Comparison of ENCODE assay signal across 30 cellular contexts in the genomic region with DNA sequence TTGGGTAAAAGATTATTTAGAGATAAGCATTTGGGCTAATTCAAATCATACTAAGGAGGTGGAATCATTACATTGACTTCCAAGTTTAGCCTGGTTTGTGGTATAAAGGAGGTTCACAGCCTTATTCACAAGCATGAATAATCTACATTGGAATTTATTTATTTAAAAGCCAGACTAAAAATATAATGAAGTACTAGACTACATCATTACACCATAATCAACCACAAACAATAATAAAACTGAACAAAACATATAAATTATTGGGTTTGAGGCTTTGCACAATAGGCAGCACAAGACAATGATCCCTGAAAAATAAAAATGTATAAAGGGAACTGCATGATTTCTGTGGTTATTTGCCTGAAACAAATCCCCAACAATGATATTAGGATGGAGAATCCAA.
DNase-seq lines count a peak whose midpoint lies in the region; ATAC-seq and TF ChIP-seq lines count a peak whose summit lies in the region.
"Had no signal": no experiment of that assay in that cellular context is flagged by ENCODE, and none has a peak within 500 bp of the region (broad histone marks: within the 10 kb centered on the region; RNA-seq: fewer than 3 reads in every experiment).

No MANE protein-coding gene starts in this region.

- no peak for TF ChIP-seq CTCF in AG09309 (IDR thresholded peaks at IDR 0.05; ENCODE audit: control insufficient read depth, insufficient read depth, low read depth, low read length, missing control alignments)
- TF ChIP-seq CTCF in mammary epithelial cell (conservative IDR thresholded peaks at IDR 0.05 in 1 of 2, IDR thresholded peaks at IDR 0.05 in 1 of 2; ENCODE audit: extremely low read depth in 1 of 2, insufficient read depth in 1 of 2, low read depth in 1 of 2, low read length in 2 of 2) = no peak
- TF ChIP-seq CTCF in tibial artery (IDR thresholded peaks at IDR 0.05) = no peak

- in situ Hi-C loops in mammary epithelial cell (cut with MboI; ENCODE audit: low sequenced_read_pairs in 2 of 2) = no loop called here

- DNase-seq in AG09309 (ENCODE audit: low read depth) (peak; percentile 41), LHCN-M2 (ENCODE audit: low read depth) (peak; percentile 61), mammary epithelial cell (peak; percentile 9), kidney glomerular epithelial cell (lab: John Stamatoyannopoulos, UW) (peak; percentile 43), HuH-7.5 (ENCODE audit: low spot score) (no peak), tibial artery (no peak)
- DNase-seq: ACHN; activated CD4-positive, alpha-beta T cell treated with anti-CD3 and anti-CD28 coated beads, Interleukin-2, amount 50 U/mL, for 1 hour; activated naive CD8-positive, alpha-beta T cell treated with anti-CD3 and anti-CD28 coated beads, Interleukin-2, amount 10 ng/mL, durations not matched to agents 7 days and 5 days; CD4-positive, alpha-beta memory T cell; DMS153; foreskin melanocyte; GF-D8; GOT3; hypothalamus; NCI-H1417; NCI-H2107; NCI-H510A treated with DMSO at 0.1 percent for 48 hours; Peyer's patch; psoas muscle; stimulated activated CD4-positive, alpha-beta T cell treated with anti-CD3 and anti-CD28 coated beads, Interleukin-1b, Interleukin-23, amount 100 ng/mL, for 48 hours; T-helper 2 cell; uterus had no signal

- dilution Hi-C loops in mammary epithelial cell (cut with HindIII; ENCODE audit: low sequenced_read_pairs) = no loop called here

- H3K4me3 ChIP-seq in AG09309 (ENCODE audit: control insufficient read depth, low read depth, low read length) (no peak overlapping the region), mammary epithelial cell (replicated peaks in 1 of 3; ENCODE audit: insufficient read depth in 1 of 3, low read depth in 2 of 3, low read length in 3 of 3) (no peak overlapping the region), tibial artery (no peak overlapping the region)
- H3K4me3 ChIP-seq: lung, Peyer's patch, psoas muscle, SK-N-MC, skin epidermis, uterus had no signal

- no peaks in the 10 kb centered on the region for H3K79me2 ChIP-seq in mammary epithelial cell (ENCODE audit: insufficient read depth, low read length)

- intact Hi-C loops in mammary epithelial cell (cut with micrococcal nuclease) (no loop called here), tibial artery (cut with DNase I; ENCODE audit: low total_unique reads) (no loop called here)

- no peak for ATAC-seq in GM19351 (IDR thresholded peaks at IDR 0.05; ENCODE audit: unreplicated experiment)
- no peak for ATAC-seq in HG02798 (IDR thresholded peaks at IDR 0.05; ENCODE audit: poor library complexity, unreplicated experiment)
- ATAC-seq: psoas muscle; stimulated activated effector memory CD8-positive, alpha-beta T cell treated with anti-CD3 and anti-CD28 coated beads, Interleukin-12 subunit alpha, Interleukin-12 subunit beta, amount 100 ng/mL, for 72 hours had no signal

- no peak overlapping the region for H3K27ac ChIP-seq in mammary epithelial cell (ENCODE audit: insufficient read depth, low read depth, low read length)
- no peak overlapping the region for H3K27ac ChIP-seq in tibial artery
- H3K27ac ChIP-seq: Peyer's patch, psoas muscle, SK-N-MC, skin epidermis, uterus, VCaP had no signal

- CTCF ChIA-PET in mammary epithelial cell (lab: Charles Lee; ENCODE audit: low non-redundant PET) = no interaction called here

- H3K9ac ChIP-seq in mammary epithelial cell (ENCODE audit: insufficient read depth, low read length) = no peak overlapping the region

- no peak overlapping the region for H2AFZ ChIP-seq in mammary epithelial cell (ENCODE audit: low read depth, low read length)

- H3K9me3 ChIP-seq in mammary epithelial cell (replicated peaks; ENCODE audit: insufficient read depth, low read length) (no peaks in the 10 kb centered on the region), tibial artery (no peaks in the 10 kb centered on the region)
- H3K9me3 ChIP-seq: psoas muscle, uterus had no signal

- no peaks in the 10 kb centered on the region for H4K20me1 ChIP-seq in mammary epithelial cell (ENCODE audit: insufficient read depth, low read length)

- no peak overlapping the region for H3K4me2 ChIP-seq in mammary epithelial cell (ENCODE audit: insufficient read depth, low read depth, low read length)

- H3K4me1 ChIP-seq in mammary epithelial cell (ENCODE audit: insufficient read depth, low read length) = no peaks in the 10 kb centered on the region
- no peaks in the 10 kb centered on the region for H3K4me1 ChIP-seq in tibial artery
- H3K4me1 ChIP-seq: Peyer's patch, psoas muscle, uterus had no signal

- H3K27me3 ChIP-seq in mammary epithelial cell (ENCODE audit: insufficient read depth, low read length) (no peaks in the 10 kb centered on the region), tibial artery (no peaks in the 10 kb centered on the region)
- H3K27me3 ChIP-seq: Peyer's patch, uterus had no signal

- BruUV-seq in mammary epithelial cell (replicated peaks; lab: Mats Ljungman, UMichigan) = no TSS peak

- H3K36me3 ChIP-seq in mammary epithelial cell (ENCODE audit: insufficient read depth, low read length) (no peaks in the 10 kb centered on the region), tibial artery (no peaks in the 10 kb centered on the region)
- H3K36me3 ChIP-seq: Peyer's patch, uterus had no signal

Comparison
In these comparisons a context has a peak if more than half of its experiments do, and no peak if none do; other contexts are left out.
1. DNase-seq: peak in AG09309 (single experiment), LHCN-M2 (single experiment), mammary epithelial cell (single experiment) and kidney glomerular epithelial cell (single experiment); none in HuH-7.5 (single experiment) and tibial artery (0 of 2).